Comparison of ENCODE assay signal across 22 cellular contexts in the genomic region with DNA sequence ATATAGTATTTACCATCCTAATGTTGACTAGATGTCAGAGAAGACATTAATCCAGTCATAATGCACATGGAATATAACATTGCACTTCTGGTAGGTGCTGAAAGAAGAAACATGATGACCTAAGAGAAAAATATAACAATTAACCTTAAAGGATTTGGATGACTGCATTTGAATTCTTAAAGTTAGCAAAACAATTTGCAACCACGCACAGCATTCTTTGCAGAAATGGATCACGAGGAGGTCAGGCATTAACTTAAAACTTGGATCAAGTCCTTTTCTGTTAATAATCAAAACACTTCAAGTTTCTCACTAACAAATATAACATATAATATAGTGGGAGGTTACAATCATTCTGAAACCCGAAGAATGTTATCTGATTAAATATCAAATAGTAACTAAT.
"Had no signal": no experiment of that assay in that cellular context is flagged by ENCODE, and none has a peak within 500 bp of the region (broad histone marks: within the 10 kb centered on the region; RNA-seq: fewer than 3 reads in every experiment).

No MANE protein-coding gene starts in this region.

- DNase-seq: IMR-90, Kasumi-1, KG1, MM.1S, NCI-H1092 treated with DMSO at 0.1 percent for 48 hours, NCI-H1436, NCI-H187, NCI-H2029, NCI-H2081 treated with DMSO at 0.1 percent for 48 hours, NCI-H2171, NCI-H226, NCI-H446, NCI-H510A, NCI-H524 treated with DMSO at 0.1 percent for 48 hours, NCI-H69, NCI-H774, Right ventricle myocardium superior, RPMI8226, SIG-M5 had no signal

- H3K27me3 ChIP-seq: SJSA1 had no signal

- H3K4me1 ChIP-seq: SJSA1 had no signal

- ATAC-seq: HepG2 had no signal

- H3K4me3 ChIP-seq: SJSA1, SK-N-MC had no signal

- H3K36me3 ChIP-seq: SJSA1 had no signal

- H3K27ac ChIP-seq: SJSA1, SK-N-MC had no signal

- H3K9me3 ChIP-seq: SJSA1 had no signal
